8 cellular contexts compared by ENCODE assay signal in the genomic region with DNA sequence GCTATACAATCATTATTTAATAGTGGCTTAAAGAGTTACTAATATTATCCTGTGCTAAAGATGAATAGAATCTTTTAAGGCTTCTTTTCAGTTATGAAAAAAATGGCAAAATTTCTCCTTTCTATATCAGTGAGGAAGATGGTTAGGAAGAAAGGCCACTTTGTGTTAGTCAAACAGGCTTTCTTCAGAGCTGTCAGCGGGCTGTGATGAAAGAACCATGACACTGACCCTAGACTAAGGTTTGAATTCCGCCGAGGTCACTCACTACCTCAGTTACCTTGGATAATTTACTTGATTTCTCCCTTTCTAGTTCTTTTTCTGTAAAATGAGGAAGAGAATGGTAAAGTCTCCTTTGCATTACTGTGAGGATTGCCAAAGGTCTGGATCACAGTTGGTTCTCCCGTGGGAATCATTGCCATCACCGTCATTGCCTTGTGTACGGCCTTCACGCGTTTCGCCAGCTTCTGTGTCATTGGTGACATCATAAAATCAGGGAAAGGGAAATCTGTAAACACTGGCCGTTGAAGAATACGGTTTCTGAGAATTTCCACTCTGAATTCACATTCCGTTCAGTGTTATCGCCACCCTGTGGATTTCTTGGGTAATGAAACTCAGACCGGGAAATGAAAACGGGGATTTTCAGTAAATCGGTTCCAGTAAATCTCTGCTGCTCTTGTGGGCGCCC. TPM values are rescaled to one million over a fixed set of nuclear protein-coding genes. Genes with fewer than 3 reads are reported as not detected.
DNase-seq lines count a peak whose midpoint lies in the region; ATAC-seq and TF ChIP-seq lines count a peak whose summit lies in the region.

No MANE protein-coding gene starts in this region.

- no peaks in the 10 kb centered on the region for H3K27me3 ChIP-seq in endocrine pancreas (ENCODE audit: control insufficient read depth, insufficient read depth, low read length)

- H3K36me3 Mint-ChIP-seq in mesothelial cell of epicardium: no peaks in the 10 kb centered on the region

- TF ChIP-seq CTCF in mesothelial cell of epicardium (IDR thresholded peaks at IDR 0.05; ENCODE audit: unreplicated experiment): peak; percentile 92

- H3K4me1 ChIP-seq in endocrine pancreas (ENCODE audit: control insufficient read depth, insufficient read depth, low read length): no peaks in the 10 kb centered on the region

- H3K36me3 ChIP-seq in endocrine pancreas (ENCODE audit: control insufficient read depth, insufficient read depth, low read length): no peaks in the 10 kb centered on the region

- H3K27me3 Mint-ChIP-seq in mesothelial cell of epicardium (ENCODE audit: low read depth): peaks cover 21% of the 10 kb centered on the region

- DNase-seq in CD1c-positive myeloid dendritic cell (ENCODE audit: extremely low spot score) (peak; percentile 91), NCI-H82 treated with DMSO at 0.1 percent for 48 hours (lab: John Stamatoyannopoulos, UW; ENCODE audit: unreplicated experiment) (peak; percentile 82), mesothelial cell of epicardium (ENCODE audit: low spot score in 2 of 2, unreplicated experiment in 2 of 2) (peak; percentile 26 to 70)
- DNase-seq in activated CD8-positive, alpha-beta memory T cell treated with anti-CD3 and anti-CD28 coated beads for 1 hour (ENCODE audit: extremely low read depth in 1 of 2, low read depth in 1 of 2): peak; percentile 29 to 42
- peak; percentile 48 to 50 for DNase-seq in stimulated activated CD8-positive, alpha-beta memory T cell treated with anti-CD3 and anti-CD28 coated beads, Interleukin-15, amount 100 ng/mL, for 48 hours (ENCODE audit: low read depth in 2 of 2)

- peak overlapping the region; percentile 66 for H3K9ac ChIP-seq in endocrine pancreas (ENCODE audit: control insufficient read depth, insufficient read depth, low read length)

- no peaks in the 10 kb centered on the region for H3K9me3 Mint-ChIP-seq in mesothelial cell of epicardium

- peak overlapping the region; percentile 67 for H3K4me3 ChIP-seq in endocrine pancreas (ENCODE audit: control insufficient read depth, insufficient read depth, low read length)

- peak; percentile 96 for ATAC-seq in GM19372 (IDR thresholded peaks at IDR 0.05; ENCODE audit: low read depth, unreplicated experiment)
- ATAC-seq in HG03565 (IDR thresholded peaks at IDR 0.05; ENCODE audit: unreplicated experiment): peak; percentile 95

- peak overlapping the region; percentile 62 for H3K4me3 Mint-ChIP-seq in mesothelial cell of epicardium

- H3K4me1 Mint-ChIP-seq in mesothelial cell of epicardium: peaks cover 5% of the 10 kb centered on the region

- peak overlapping the region; percentile 79 for H3K27ac Mint-ChIP-seq in mesothelial cell of epicardium

- no peaks in the 10 kb centered on the region for H3K9me3 ChIP-seq in endocrine pancreas (ENCODE audit: control insufficient read depth, low read length)

RNA-seq across cellular contexts. Expression of a gene that starts 26.7 kb away (rescaled TPM):
- 147 to 163 TPM (median 150 TPM) in 3 replicates for total RNA-seq in mesothelial cell of epicardium

RNA-seq across cellular contexts. Expression of a gene that starts 52.6 kb away (rescaled TPM):
- total RNA-seq in mesothelial cell of epicardium: 0.20 to 0.40 TPM (median 0.20 TPM) in 3 replicates

RNA-seq across cellular contexts. Expression of a gene that starts 57.2 kb away (rescaled TPM):
- 0.18 to 0.42 TPM (median 0.29 TPM) in 3 replicates for total RNA-seq in mesothelial cell of epicardium

Comparison
In these comparisons a context has a peak if more than half of its experiments do, and no peak if none do; other contexts are left out.
1. Peak in every context shown above with its lines: DNase-seq, ATAC-seq and H3K4me3 ChIP-seq.
2. DNase-seq: peak in every context shown above with its lines; median percentile 91 in CD1c-positive myeloid dendritic cell; 82 in NCI-H82 treated with DMSO at 0.1 percent for 48 hours; 49 in stimulated activated CD8-positive, alpha-beta memory T cell treated with anti-CD3 and anti-CD28 coated beads, Interleukin-15, amount 100 ng/mL, for 48 hours; 48 in mesothelial cell of epicardium; 36 in activated CD8-positive, alpha-beta memory T cell treated with anti-CD3 and anti-CD28 coated beads for 1 hour.